ENCODE assay signal across 2 cellular contexts in the genomic region with DNA sequence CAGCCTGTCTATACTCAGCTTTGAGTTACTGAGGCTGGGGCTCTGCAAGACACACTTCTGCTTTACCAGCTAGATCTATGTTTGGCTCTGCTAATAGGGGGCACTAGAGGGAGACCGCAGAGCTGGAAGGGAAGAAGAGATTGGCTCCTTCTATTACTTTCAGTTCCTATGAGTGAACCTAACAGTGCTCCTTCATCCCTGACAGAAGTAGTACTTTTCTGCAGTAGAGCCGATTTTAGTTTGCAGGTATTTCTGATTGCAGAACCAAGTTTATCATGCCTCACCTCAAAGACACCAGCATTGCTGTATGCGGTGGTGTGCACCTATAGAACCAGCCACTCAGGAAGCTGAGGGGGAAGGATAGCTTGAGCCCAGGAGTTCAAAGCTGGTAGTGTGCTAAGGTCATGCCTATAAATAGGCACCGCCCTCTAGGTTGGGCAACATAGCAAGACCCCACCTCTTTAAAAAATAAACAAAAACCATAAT.
TF ChIP-seq lines count a peak whose summit lies in the region.

No MANE protein-coding gene starts in this region.

TF ChIP-seq in SK-N-SH treated with all-trans-retinoic acid at 6 μM for 48 hours, 23 proteins besides CTCF, POLR2A, EP300 and RAD21 (continued from another document):
- TF ChIP-seq, protein P1, sequence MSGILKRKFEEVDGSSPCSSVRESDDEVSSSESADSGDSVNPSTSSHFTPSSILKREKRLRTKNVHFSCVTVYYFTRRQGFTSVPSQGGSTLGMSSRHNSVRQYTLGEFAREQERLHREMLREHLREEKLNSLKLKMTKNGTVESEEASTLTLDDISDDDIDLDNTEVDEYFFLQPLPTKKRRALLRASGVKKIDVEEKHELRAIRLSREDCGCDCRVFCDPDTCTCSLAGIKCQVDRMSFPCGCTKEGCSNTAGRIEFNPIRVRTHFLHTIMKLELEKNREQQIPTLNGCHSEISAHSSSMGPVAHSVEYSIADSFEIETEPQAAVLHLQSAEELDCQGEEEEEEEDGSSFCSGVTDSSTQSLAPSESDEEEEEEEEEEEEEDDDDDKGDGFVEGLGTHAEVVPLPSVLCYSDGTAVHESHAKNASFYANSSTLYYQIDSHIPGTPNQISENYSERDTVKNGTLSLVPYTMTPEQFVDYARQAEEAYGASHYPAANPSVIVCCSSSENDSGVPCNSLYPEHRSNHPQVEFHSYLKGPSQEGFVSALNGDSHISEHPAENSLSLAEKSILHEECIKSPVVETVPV (CRISPR knock-in tag; IDR thresholded peaks at IDR 0.05), result no peak
- TF ChIP-seq, protein P2, sequence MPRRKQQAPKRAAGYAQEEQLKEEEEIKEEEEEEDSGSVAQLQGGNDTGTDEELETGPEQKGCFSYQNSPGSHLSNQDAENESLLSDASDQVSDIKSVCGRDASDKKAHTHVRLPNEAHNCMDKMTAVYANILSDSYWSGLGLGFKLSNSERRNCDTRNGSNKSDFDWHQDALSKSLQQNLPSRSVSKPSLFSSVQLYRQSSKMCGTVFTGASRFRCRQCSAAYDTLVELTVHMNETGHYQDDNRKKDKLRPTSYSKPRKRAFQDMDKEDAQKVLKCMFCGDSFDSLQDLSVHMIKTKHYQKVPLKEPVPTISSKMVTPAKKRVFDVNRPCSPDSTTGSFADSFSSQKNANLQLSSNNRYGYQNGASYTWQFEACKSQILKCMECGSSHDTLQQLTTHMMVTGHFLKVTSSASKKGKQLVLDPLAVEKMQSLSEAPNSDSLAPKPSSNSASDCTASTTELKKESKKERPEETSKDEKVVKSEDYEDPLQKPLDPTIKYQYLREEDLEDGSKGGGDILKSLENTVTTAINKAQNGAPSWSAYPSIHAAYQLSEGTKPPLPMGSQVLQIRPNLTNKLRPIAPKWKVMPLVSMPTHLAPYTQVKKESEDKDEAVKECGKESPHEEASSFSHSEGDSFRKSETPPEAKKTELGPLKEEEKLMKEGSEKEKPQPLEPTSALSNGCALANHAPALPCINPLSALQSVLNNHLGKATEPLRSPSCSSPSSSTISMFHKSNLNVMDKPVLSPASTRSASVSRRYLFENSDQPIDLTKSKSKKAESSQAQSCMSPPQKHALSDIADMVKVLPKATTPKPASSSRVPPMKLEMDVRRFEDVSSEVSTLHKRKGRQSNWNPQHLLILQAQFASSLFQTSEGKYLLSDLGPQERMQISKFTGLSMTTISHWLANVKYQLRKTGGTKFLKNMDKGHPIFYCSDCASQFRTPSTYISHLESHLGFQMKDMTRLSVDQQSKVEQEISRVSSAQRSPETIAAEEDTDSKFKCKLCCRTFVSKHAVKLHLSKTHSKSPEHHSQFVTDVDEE (CRISPR knock-in tag; IDR thresholded peaks at IDR 0.05), result no peak
- TF ChIP-seq SNAI2 (CRISPR knock-in tag; IDR thresholded peaks at IDR 0.05) (no peak), ZNF70 (CRISPR knock-in tag; IDR thresholded peaks at IDR 0.05) (no peak), RARB (CRISPR knock-in tag; IDR thresholded peaks at IDR 0.05) (no peak), TOX (CRISPR knock-in tag; IDR thresholded peaks at IDR 0.05; ENCODE audit: borderline replicate concordance) (no peak), ZFP3 (CRISPR knock-in tag; IDR thresholded peaks at IDR 0.05) (no peak), ESRRG (CRISPR knock-in tag; IDR thresholded peaks at IDR 0.05) (no peak), ISL1 (CRISPR knock-in tag; IDR thresholded peaks at IDR 0.05) (no peak), BACH2 (CRISPR knock-in tag; IDR thresholded peaks at IDR 0.05; ENCODE audit: borderline replicate concordance) (no peak)
- TF ChIP-seq, protein P3, sequence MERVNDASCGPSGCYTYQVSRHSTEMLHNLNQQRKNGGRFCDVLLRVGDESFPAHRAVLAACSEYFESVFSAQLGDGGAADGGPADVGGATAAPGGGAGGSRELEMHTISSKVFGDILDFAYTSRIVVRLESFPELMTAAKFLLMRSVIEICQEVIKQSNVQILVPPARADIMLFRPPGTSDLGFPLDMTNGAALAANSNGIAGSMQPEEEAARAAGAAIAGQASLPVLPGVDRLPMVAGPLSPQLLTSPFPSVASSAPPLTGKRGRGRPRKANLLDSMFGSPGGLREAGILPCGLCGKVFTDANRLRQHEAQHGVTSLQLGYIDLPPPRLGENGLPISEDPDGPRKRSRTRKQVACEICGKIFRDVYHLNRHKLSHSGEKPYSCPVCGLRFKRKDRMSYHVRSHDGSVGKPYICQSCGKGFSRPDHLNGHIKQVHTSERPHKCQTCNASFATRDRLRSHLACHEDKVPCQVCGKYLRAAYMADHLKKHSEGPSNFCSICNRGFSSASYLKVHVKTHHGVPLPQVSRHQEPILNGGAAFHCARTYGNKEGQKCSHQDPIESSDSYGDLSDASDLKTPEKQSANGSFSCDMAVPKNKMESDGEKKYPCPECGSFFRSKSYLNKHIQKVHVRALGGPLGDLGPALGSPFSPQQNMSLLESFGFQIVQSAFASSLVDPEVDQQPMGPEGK (CRISPR knock-in tag; IDR thresholded peaks at IDR 0.05; ENCODE audit: borderline replicate concordance), result no peak
- TF ChIP-seq, protein P4, sequence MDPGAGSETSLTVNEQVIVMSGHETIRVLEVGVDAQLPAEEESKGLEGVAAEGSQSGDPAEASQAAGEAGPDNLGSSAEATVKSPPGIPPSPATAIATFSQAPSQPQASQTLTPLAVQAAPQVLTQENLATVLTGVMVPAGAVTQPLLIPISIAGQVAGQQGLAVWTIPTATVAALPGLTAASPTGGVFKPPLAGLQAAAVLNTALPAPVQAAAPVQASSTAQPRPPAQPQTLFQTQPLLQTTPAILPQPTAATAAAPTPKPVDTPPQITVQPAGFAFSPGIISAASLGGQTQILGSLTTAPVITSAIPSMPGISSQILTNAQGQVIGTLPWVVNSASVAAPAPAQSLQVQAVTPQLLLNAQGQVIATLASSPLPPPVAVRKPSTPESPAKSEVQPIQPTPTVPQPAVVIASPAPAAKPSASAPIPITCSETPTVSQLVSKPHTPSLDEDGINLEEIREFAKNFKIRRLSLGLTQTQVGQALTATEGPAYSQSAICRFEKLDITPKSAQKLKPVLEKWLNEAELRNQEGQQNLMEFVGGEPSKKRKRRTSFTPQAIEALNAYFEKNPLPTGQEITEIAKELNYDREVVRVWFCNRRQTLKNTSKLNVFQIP (CRISPR knock-in tag; IDR thresholded peaks at IDR 0.05; ENCODE audit: borderline replicate concordance, low read depth), result no peak

TF ChIP-seq in SK-N-SH, 30 proteins besides CTCF, POLR2A, EP300 and RAD21 (continued from another document):
- TF ChIP-seq, protein P5, sequence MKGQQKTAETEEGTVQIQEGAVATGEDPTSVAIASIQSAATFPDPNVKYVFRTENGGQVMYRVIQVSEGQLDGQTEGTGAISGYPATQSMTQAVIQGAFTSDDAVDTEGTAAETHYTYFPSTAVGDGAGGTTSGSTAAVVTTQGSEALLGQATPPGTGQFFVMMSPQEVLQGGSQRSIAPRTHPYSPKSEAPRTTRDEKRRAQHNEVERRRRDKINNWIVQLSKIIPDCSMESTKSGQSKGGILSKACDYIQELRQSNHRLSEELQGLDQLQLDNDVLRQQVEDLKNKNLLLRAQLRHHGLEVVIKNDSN (IDR thresholded peaks at IDR 0.05; ENCODE audit: borderline replicate concordance, low read depth), result no peak
- TF ChIP-seq NRF1 (IDR thresholded peaks at IDR 0.05; ENCODE audit: low read depth, low read length), result no peak
- TF ChIP-seq JUND (IDR thresholded peaks at IDR 0.05), result no peak
- TF ChIP-seq SIN3A (IDR thresholded peaks at IDR 0.05; ENCODE audit: borderline replicate concordance, low read depth, low read length), result no peak
- TF ChIP-seq NFIC (IDR thresholded peaks at IDR 0.05; ENCODE audit: borderline replicate concordance), result no peak
- TF ChIP-seq, protein P6, sequence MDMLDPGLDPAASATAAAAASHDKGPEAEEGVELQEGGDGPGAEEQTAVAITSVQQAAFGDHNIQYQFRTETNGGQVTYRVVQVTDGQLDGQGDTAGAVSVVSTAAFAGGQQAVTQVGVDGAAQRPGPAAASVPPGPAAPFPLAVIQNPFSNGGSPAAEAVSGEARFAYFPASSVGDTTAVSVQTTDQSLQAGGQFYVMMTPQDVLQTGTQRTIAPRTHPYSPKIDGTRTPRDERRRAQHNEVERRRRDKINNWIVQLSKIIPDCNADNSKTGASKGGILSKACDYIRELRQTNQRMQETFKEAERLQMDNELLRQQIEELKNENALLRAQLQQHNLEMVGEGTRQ (IDR thresholded peaks at IDR 0.05; ENCODE audit: borderline replicate concordance, low read depth, low read length), result no peak
- TF ChIP-seq CHD2 (IDR thresholded peaks at IDR 0.05; ENCODE audit: low read length, partially characterized antibody), result no peak
- TF ChIP-seq TEAD4 (IDR thresholded peaks at IDR 0.05; ENCODE audit: borderline replicate concordance, insufficient read depth), result no peak
- TF ChIP-seq, protein P7, sequence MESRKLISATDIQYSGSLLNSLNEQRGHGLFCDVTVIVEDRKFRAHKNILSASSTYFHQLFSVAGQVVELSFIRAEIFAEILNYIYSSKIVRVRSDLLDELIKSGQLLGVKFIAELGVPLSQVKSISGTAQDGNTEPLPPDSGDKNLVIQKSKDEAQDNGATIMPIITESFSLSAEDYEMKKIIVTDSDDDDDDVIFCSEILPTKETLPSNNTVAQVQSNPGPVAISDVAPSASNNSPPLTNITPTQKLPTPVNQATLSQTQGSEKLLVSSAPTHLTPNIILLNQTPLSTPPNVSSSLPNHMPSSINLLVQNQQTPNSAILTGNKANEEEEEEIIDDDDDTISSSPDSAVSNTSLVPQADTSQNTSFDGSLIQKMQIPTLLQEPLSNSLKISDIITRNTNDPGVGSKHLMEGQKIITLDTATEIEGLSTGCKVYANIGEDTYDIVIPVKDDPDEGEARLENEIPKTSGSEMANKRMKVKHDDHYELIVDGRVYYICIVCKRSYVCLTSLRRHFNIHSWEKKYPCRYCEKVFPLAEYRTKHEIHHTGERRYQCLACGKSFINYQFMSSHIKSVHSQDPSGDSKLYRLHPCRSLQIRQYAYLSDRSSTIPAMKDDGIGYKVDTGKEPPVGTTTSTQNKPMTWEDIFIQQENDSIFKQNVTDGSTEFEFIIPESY (IDR thresholded peaks at IDR 0.05; ENCODE audit: borderline replicate concordance, low read depth), result no peak
- TF ChIP-seq POLR2AphosphoS5 (IDR thresholded peaks at IDR 0.05; ENCODE audit: low read depth, low read length), result no peak
- no peak for TF ChIP-seq FOSL2 (IDR thresholded peaks at IDR 0.05; ENCODE audit: borderline replicate concordance, low read depth)
- no peak for TF ChIP-seq RXRA (IDR thresholded peaks at IDR 0.05; ENCODE audit: borderline replicate concordance, low read depth)
- no peak for TF ChIP-seq MXI1 (IDR thresholded peaks at IDR 0.05; ENCODE audit: low read depth, low read length)
- no peak for TF ChIP-seq TAF1 (IDR thresholded peaks at IDR 0.05; ENCODE audit: borderline replicate concordance, low read depth, low read length)
- TF ChIP-seq TCF12 (IDR thresholded peaks at IDR 0.05), result no peak
- TF ChIP-seq EZH2phosphoT487 (IDR thresholded peaks at IDR 0.05; ENCODE audit: borderline replicate concordance, low read depth), result no peak
